In genomic region chr6:39933669-39934059, GRCh38 we compare ENCODE assay signal across 9 cellular contexts. TPM values are rescaled to one million over a fixed set of nuclear protein-coding genes. Genes with fewer than 3 reads are reported as not detected.
DNase-seq lines count a peak whose midpoint lies in the region; TF ChIP-seq lines count a peak whose summit lies in the region.
"Had no signal": no experiment of that assay in that cellular context is flagged by ENCODE, and none has a peak within 500 bp of the region (broad histone marks: within the 10 kb centered on the region; RNA-seq: fewer than 3 reads in every experiment).

No MANE protein-coding gene starts in this region.

- H3K27me3 Mint-ChIP-seq in endothelial cell (ENCODE audit: unreplicated experiment) (no peaks in the 10 kb centered on the region), nephron (ENCODE audit: low read depth) (peaks cover 6% of the 10 kb centered on the region)

- peak overlapping the region; percentile 94 for H3K4me3 Mint-ChIP-seq in endothelial cell (ENCODE audit: unreplicated experiment)
- H3K4me3 Mint-ChIP-seq in nephron, result peak overlapping the region; percentile 86 to 96 (median 91)

- H3K4me1 ChIP-seq in NT2/D1 (ENCODE audit: insufficient read depth, insufficient read length), result peaks cover 4% of the 10 kb centered on the region

- H3K27ac Mint-ChIP-seq in endothelial cell (ENCODE audit: unreplicated experiment), result no peak overlapping the region
- no peak overlapping the region for H3K27ac Mint-ChIP-seq in nephron

- peak overlapping the region; percentile 85 for H3K9ac ChIP-seq in NT2/D1 (ENCODE audit: insufficient read length, low read depth)

- H3K36me3 ChIP-seq in NT2/D1 (ENCODE audit: insufficient read depth, insufficient read length, low read length), result peaks cover 3% of the 10 kb centered on the region

- TF ChIP-seq CTCF in AG09309 (IDR thresholded peaks at IDR 0.05; ENCODE audit: control insufficient read depth, insufficient read depth, low read depth, low read length, missing control alignments) (no peak), endothelial cell (IDR thresholded peaks at IDR 0.05; ENCODE audit: unreplicated experiment) (no peak), nephron (IDR thresholded peaks at IDR 0.05; ENCODE audit: unreplicated experiment in 3 of 3) (no peak)

- no peak for DNase-seq in AG09309 (ENCODE audit: low read depth)
- no peak for DNase-seq in NT2/D1 (ENCODE audit: low read depth, low spot score)
- no peak for DNase-seq in endothelial cell (ENCODE audit: low spot score)
- DNase-seq in iPS-NIHi7 (ENCODE audit: extremely low spot score), result no peak
- no peak for DNase-seq in foreskin melanocyte
- DNase-seq in activated gamma-delta T cell treated with Interleukin-2 at 50 U/mL for 16 hours, result no peak
- no peak for DNase-seq in stimulated activated CD4-positive, alpha-beta T cell treated with anti-CD3 and anti-CD28 coated beads, Interleukin-2, amount 100 ng/mL, for 48 hours
- DNase-seq: Kasumi-1 had no signal

- no peaks in the 10 kb centered on the region for H3K9me3 Mint-ChIP-seq in endothelial cell (ENCODE audit: unreplicated experiment)
- H3K9me3 Mint-ChIP-seq in nephron, result no peaks in the 10 kb centered on the region

- no peaks in the 10 kb centered on the region for H3K9me3 ChIP-seq in NT2/D1 (ENCODE audit: insufficient read depth, low read length)

- H3K4me1 Mint-ChIP-seq in endothelial cell (ENCODE audit: unreplicated experiment) (peaks cover 23% of the 10 kb centered on the region), nephron (peaks cover 24% of the 10 kb centered on the region)

- peak overlapping the region; percentile 85 for H3K4me3 ChIP-seq in AG09309 (ENCODE audit: control insufficient read depth, low read depth, low read length)
- peak overlapping the region; percentile 78 for H3K4me3 ChIP-seq in NT2/D1 (ENCODE audit: insufficient read length, low read depth)

- H3K36me3 Mint-ChIP-seq in endothelial cell (ENCODE audit: low read depth, unreplicated experiment) (no peaks in the 10 kb centered on the region), nephron (ENCODE audit: low read depth) (peaks cover 4% of the 10 kb centered on the region)

- peaks cover 13% of the 10 kb centered on the region for H3K27me3 ChIP-seq in NT2/D1 (ENCODE audit: insufficient read depth, insufficient read length)

RNA-seq across cellular contexts. Expression of gene MOCS1, which starts 0.6 kb away (rescaled TPM):
- 15.8 TPM for total RNA-seq in endothelial cell (ENCODE audit: unreplicated experiment)
